In the genomic region with DNA sequence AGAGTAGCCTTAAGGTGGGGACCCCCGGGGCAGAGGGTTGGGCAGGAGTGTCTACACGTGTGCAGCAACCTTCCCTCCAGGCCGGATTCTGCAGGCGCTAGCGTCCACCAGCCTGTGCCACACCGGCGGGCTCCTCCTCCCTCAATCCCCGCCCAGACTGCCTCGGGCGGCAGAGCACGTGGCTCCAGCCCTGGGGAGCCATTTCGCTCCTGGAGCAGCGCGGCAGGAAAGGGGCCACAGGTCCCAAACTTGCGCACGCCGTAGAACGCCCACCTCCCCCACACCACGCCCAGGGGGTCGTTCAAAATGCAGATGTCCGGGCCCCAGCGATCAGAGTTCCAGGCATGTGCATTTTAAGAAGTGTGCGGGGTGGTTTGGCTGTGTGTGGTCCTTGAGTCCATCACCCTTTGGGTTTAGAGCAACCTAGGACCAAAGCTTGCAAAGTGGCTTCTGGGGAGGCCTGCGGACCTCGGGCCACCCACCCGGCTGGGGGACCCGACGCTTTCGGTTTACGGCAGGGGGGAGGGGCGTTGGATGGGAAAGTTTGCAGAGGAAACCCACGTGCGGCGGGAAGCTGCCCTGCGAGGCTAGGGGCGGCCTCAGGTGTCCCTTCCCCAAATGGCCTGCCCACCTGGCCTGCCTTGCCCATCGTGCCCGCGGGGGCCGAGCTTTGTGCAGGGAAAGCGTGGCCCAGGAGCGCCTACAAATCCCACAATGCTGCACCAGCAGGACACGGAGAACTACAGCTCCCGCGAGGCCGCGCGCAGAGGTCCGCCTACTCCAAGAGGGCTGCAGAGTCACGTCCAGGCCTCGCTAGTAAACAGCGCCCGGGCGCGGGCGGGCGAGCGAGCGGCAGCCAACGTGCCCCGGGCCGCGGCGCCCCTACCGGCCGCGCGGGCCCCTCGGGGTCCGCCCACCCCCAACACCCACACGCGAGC, we compare ENCODE assay signal across 1 cellular context.
TF ChIP-seq lines count a peak whose summit lies in the region.

No MANE protein-coding gene starts in this region.

TF ChIP-seq in H1, 55 proteins besides CTCF, POLR2A, EP300 and RAD21:
- TF ChIP-seq KDM4A (IDR thresholded peaks at IDR 0.05; ENCODE audit: low read depth, low read length, severe bottlenecking), result peak; percentile 49
- TF ChIP-seq, protein P1, sequence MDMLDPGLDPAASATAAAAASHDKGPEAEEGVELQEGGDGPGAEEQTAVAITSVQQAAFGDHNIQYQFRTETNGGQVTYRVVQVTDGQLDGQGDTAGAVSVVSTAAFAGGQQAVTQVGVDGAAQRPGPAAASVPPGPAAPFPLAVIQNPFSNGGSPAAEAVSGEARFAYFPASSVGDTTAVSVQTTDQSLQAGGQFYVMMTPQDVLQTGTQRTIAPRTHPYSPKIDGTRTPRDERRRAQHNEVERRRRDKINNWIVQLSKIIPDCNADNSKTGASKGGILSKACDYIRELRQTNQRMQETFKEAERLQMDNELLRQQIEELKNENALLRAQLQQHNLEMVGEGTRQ (IDR thresholded peaks at IDR 0.05; ENCODE audit: low read length), result peak; percentile 63
- TF ChIP-seq TAF7 (optimal IDR thresholded peaks at IDR 0.05; ENCODE audit: borderline replicate concordance, low read depth, low read length), result peak; percentile 51
- TF ChIP-seq POU5F1 (IDR thresholded peaks at IDR 0.05; ENCODE audit: low read depth, low read length), result no peak
- TF ChIP-seq RBBP5 (IDR thresholded peaks at IDR 0.05; ENCODE audit: borderline replicate concordance, low read depth, low read length), result peak; percentile 24; the same call in 1 of the 2 replicates
- no peak for TF ChIP-seq HDAC6 (IDR thresholded peaks at IDR 0.05; ENCODE audit: low read depth, low read length)
- TF ChIP-seq SP2 (IDR thresholded peaks at IDR 0.05; ENCODE audit: low read length), result no peak
- TF ChIP-seq GABPA (IDR thresholded peaks at IDR 0.05; ENCODE audit: borderline replicate concordance, insufficient read depth, low read length), result no peak
- TF ChIP-seq, protein P2, sequence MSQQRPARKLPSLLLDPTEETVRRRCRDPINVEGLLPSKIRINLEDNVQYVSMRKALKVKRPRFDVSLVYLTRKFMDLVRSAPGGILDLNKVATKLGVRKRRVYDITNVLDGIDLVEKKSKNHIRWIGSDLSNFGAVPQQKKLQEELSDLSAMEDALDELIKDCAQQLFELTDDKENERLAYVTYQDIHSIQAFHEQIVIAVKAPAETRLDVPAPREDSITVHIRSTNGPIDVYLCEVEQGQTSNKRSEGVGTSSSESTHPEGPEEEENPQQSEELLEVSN (IDR thresholded peaks at IDR 0.05), result peak; percentile 96
- peak; percentile 79 for TF ChIP-seq TBP (IDR thresholded peaks at IDR 0.05; ENCODE audit: low read depth, low read length)
- peak; percentile 35; the same call in 1 of the 2 replicates for TF ChIP-seq BACH1 (IDR thresholded peaks at IDR 0.05; ENCODE audit: low read length)
- peak; percentile 66 for TF ChIP-seq POLR2AphosphoS5 (IDR thresholded peaks at IDR 0.05; ENCODE audit: low read depth, low read length)
- TF ChIP-seq RFX5 (IDR thresholded peaks at IDR 0.05; ENCODE audit: borderline replicate concordance, low read depth, low read length), result no peak
- 0 out of 2 replicates have a peak, but pooled peaks have one; percentile 33 for TF ChIP-seq SP1 (IDR thresholded peaks at IDR 0.05; ENCODE audit: low read depth, low read length)
- no peak for TF ChIP-seq EZH2 (IDR thresholded peaks at IDR 0.05; ENCODE audit: low read depth, low read length, severe bottlenecking)
- peak; percentile 79 for TF ChIP-seq SIX5 (IDR thresholded peaks at IDR 0.05; ENCODE audit: low read depth, low read length)
- TF ChIP-seq CHD2 (IDR thresholded peaks at IDR 0.05; ENCODE audit: low read length), result no peak
- peak; percentile 8 to 31; a peak in 1 of 4 replicates for TF ChIP-seq SIN3A (conservative IDR thresholded peaks at IDR 0.05 in 1 of 2, IDR thresholded peaks at IDR 0.05 in 1 of 2; ENCODE audit: low read depth in 1 of 2, low read length in 2 of 2)
- no peak for TF ChIP-seq SAP30 (IDR thresholded peaks at IDR 0.05; ENCODE audit: insufficient read depth, insufficient replicate concordance, low read length)
- peak; percentile 68; the same call in 1 of the 2 replicates for TF ChIP-seq GTF2F1 (IDR thresholded peaks at IDR 0.05; ENCODE audit: borderline replicate concordance, low read depth, low read length)
- TF ChIP-seq, protein P3, sequence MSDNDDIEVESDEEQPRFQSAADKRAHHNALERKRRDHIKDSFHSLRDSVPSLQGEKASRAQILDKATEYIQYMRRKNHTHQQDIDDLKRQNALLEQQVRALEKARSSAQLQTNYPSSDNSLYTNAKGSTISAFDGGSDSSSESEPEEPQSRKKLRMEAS (IDR thresholded peaks at IDR 0.05), result peak; percentile 99
- peak; percentile 83 for TF ChIP-seq TAF1 (IDR thresholded peaks at IDR 0.05; ENCODE audit: low read depth, low read length)
- peak; percentile 68; the same call in 1 of the 2 replicates for TF ChIP-seq CREB1 (IDR thresholded peaks at IDR 0.05)
- TF ChIP-seq SP4 (IDR thresholded peaks at IDR 0.05; ENCODE audit: low read length), result no peak; the same call in none of the 2 replicates
- TF ChIP-seq MAFK (IDR thresholded peaks at IDR 0.05; ENCODE audit: low read depth, low read length), result peak; percentile 37; the same call in 1 of the 2 replicates
- no peak for TF ChIP-seq SUZ12 (IDR thresholded peaks at IDR 0.05; ENCODE audit: low read length)
- peak; percentile 79 for TF ChIP-seq YY1 (IDR thresholded peaks at IDR 0.05; ENCODE audit: low read depth, low read length)
- peak; percentile 8 for TF ChIP-seq NANOG (IDR thresholded peaks at IDR 0.05; ENCODE audit: insufficient read depth, low read depth, low read length, poor library complexity, severe bottlenecking)
- TF ChIP-seq, protein P4, sequence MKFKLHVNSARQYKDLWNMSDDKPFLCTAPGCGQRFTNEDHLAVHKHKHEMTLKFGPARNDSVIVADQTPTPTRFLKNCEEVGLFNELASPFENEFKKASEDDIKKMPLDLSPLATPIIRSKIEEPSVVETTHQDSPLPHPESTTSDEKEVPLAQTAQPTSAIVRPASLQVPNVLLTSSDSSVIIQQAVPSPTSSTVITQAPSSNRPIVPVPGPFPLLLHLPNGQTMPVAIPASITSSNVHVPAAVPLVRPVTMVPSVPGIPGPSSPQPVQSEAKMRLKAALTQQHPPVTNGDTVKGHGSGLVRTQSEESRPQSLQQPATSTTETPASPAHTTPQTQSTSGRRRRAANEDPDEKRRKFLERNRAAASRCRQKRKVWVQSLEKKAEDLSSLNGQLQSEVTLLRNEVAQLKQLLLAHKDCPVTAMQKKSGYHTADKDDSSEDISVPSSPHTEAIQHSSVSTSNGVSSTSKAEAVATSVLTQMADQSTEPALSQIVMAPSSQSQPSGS (IDR thresholded peaks at IDR 0.05; ENCODE audit: low read length), result peak; percentile 73; the same call in 1 of the 2 replicates
- no peak for TF ChIP-seq CBX8 (IDR thresholded peaks at IDR 0.05; ENCODE audit: borderline replicate concordance, low read depth, low read length)
- TF ChIP-seq ASH2L (IDR thresholded peaks at IDR 0.05; ENCODE audit: low read length), result peak; percentile 89
- 0 out of 4 replicates have a peak, but pooled peaks of 1 of the 2 experiments have one; percentile 58 for TF ChIP-seq HDAC2 (IDR thresholded peaks at IDR 0.05; ENCODE audit: borderline replicate concordance in 1 of 2, low read depth in 2 of 2, low read length in 2 of 2)
- TF ChIP-seq PHF8 (conservative IDR thresholded peaks at IDR 0.05; ENCODE audit: low read depth, low read length), result no peak; the same call in none of the 2 replicates
